Comparison of ENCODE assay signal across 8 cellular contexts in genomic region chr10:100826661-100826982, GRCh38.
A peak's percentile ranks its signal among the peaks of the same experiment; 100 is the strongest.
DNase-seq lines count a peak whose midpoint lies in the region; ATAC-seq and TF ChIP-seq lines count a peak whose summit lies in the region.

No MANE protein-coding gene starts in this region.

- no peaks in the 10 kb centered on the region for H3F3A ChIP-seq in OCI-LY1 (ENCODE audit: insufficient read depth, low read length)

- CTCF ChIA-PET in CD4-positive, alpha-beta T cell (lab: Charles Lee) = no interaction called here

- peak overlapping the region; percentile 25 for H3K18ac ChIP-seq in neuronal stem cell (ENCODE audit: low read length)

- peaks cover 42% of the 10 kb centered on the region for H3K4me1 Mint-ChIP-seq in CD4-positive, alpha-beta T cell (ENCODE audit: low read depth)

- H3K23ac ChIP-seq in neuronal stem cell (ENCODE audit: low read depth, low read length, poor library complexity) = no peak overlapping the region

- no peaks in the 10 kb centered on the region for H3K79me2 ChIP-seq in OCI-LY1 (ENCODE audit: insufficient read depth, low read length)

- no peak overlapping the region for H3K27ac ChIP-seq in CD4-positive, alpha-beta T cell (ENCODE audit: low read depth, low read length)
- H3K27ac ChIP-seq in OCI-LY1 (ENCODE audit: low read depth, low read length, poor library complexity, severe bottlenecking) (no peak overlapping the region), neuronal stem cell (replicated peaks; ENCODE audit: low read length) (no peak overlapping the region)

- H3K9ac ChIP-seq in OCI-LY1 (ENCODE audit: low read length) = no peak overlapping the region
- H3K9ac ChIP-seq in neuronal stem cell (ENCODE audit: low read depth, low read length, poor library complexity) = peak overlapping the region; percentile 31

- H3K4me2 ChIP-seq in OCI-LY1 (ENCODE audit: low read length) (peak overlapping the region; percentile 60; the same call in 1 of the 2 replicates), neuronal stem cell (ENCODE audit: insufficient read depth, low read length, poor library complexity, severe bottlenecking) (peak overlapping the region; percentile 67)

- no peak overlapping the region for H2BK5ac ChIP-seq in neuronal stem cell (ENCODE audit: low read length)

- H3K4me3 Mint-ChIP-seq in CD4-positive, alpha-beta T cell = peak overlapping the region; percentile 59

- no peaks in the 10 kb centered on the region for H3K9me3 ChIP-seq in CD4-positive, alpha-beta T cell (ENCODE audit: control insufficient read depth, low read length)
- H3K9me3 ChIP-seq in OCI-LY1 (ENCODE audit: low read length) (no peaks in the 10 kb centered on the region), neuronal stem cell (replicated peaks in 1 of 2; ENCODE audit: control insufficient read depth in 2 of 2, insufficient read depth in 1 of 2, low read depth in 1 of 2, low read length in 2 of 2) (peaks cover 0 to 2% of the 10 kb centered on the region in 2 donors)

- no peak overlapping the region for H2BK12ac ChIP-seq in neuronal stem cell (ENCODE audit: low read length)

- no peaks in the 10 kb centered on the region for H3K9me3 Mint-ChIP-seq in CD4-positive, alpha-beta T cell

- TF ChIP-seq CTCF in CD4-positive, alpha-beta T cell (IDR thresholded peaks at IDR 0.05) = no peak
- no peak for TF ChIP-seq CTCF in OCI-LY1 (IDR thresholded peaks at IDR 0.05; ENCODE audit: low read length)

- H3K4me1 ChIP-seq in OCI-LY1 (ENCODE audit: insufficient read depth, low read length, severe bottlenecking) (peaks cover 8% of the 10 kb centered on the region), neuronal stem cell (ENCODE audit: control insufficient read depth in 2 of 2, insufficient read depth in 1 of 2, low read depth in 1 of 2, low read length in 2 of 2) (peaks cover 9 to 11% of the 10 kb centered on the region in 2 donors)

- H3K36me3 Mint-ChIP-seq in CD4-positive, alpha-beta T cell (ENCODE audit: low read depth) = no peaks in the 10 kb centered on the region

- POLR2A ChIA-PET in CD4-positive, alpha-beta T cell (lab: Charles Lee) = no interaction called here

- peak overlapping the region; percentile 43 for H2BK15ac ChIP-seq in neuronal stem cell (ENCODE audit: low read length)

- H3K14ac ChIP-seq in neuronal stem cell (ENCODE audit: low read length) = peak overlapping the region; percentile 58

- no peaks in the 10 kb centered on the region for H4K20me1 ChIP-seq in OCI-LY1 (ENCODE audit: insufficient read depth, low read length)

- H3K4me3 ChIP-seq in OCI-LY1 (ENCODE audit: low read depth, low read length, poor library complexity, severe bottlenecking) (peak overlapping the region; percentile 57), neuronal stem cell (ENCODE audit: low read length in 2 of 2) (peak overlapping the region in 1 of 2 donors; percentile 71)

- H4K8ac ChIP-seq in neuronal stem cell (ENCODE audit: low read depth, low read length) = no peak overlapping the region

- no peak overlapping the region for H4K91ac ChIP-seq in neuronal stem cell (ENCODE audit: low read depth, low read length, poor library complexity)

- peaks cover 96% of the 10 kb centered on the region for H3K27me3 ChIP-seq in CD4-positive, alpha-beta T cell (ENCODE audit: control insufficient read depth, insufficient read depth, low read length)
- H3K27me3 ChIP-seq in OCI-LY1 (ENCODE audit: insufficient read depth, low read length) = no peaks in the 10 kb centered on the region
- peaks cover 37 to 99% (median 95%) of the 10 kb centered on the region in 3 experiments for H3K27me3 ChIP-seq in neuronal stem cell (ENCODE audit: control insufficient read depth in 3 of 3, insufficient read depth in 3 of 3, low read depth in 1 of 3, low read length in 3 of 3)

- no peak overlapping the region for H2BK120ac ChIP-seq in neuronal stem cell (ENCODE audit: low read depth, low read length)

- H3K79me1 ChIP-seq in neuronal stem cell (ENCODE audit: low read depth, low read length) = no peaks in the 10 kb centered on the region

- DNase-seq in CD4-positive, alpha-beta T cell = no peak
- DNase-seq in cardiac septum (ENCODE audit: low spot score) = peak; percentile 64
- no peak for DNase-seq in neuronal stem cell (ENCODE audit: low spot score)
- no peak for DNase-seq in NCI-H2196 (lab: John Stamatoyannopoulos, UW; ENCODE audit: unreplicated experiment)
- DNase-seq in NCI-H510A treated with DMSO at 0.1 percent for 48 hours (lab: John Stamatoyannopoulos, UW) = no peak

- H3K9me2 ChIP-seq in OCI-LY1 (ENCODE audit: low read depth, low read length) = no peaks in the 10 kb centered on the region

- peak overlapping the region; percentile 29 for H2AK5ac ChIP-seq in neuronal stem cell (ENCODE audit: low read depth, low read length)

- no CpG with 5 or more reads among the region's 41 CpGs for WGBS in neuronal stem cell (ENCODE audit: extremely low coverage in 2 of 2, insufficient read length in 2 of 2, insufficient replicate concordance in 1 of 2), 2 donors

- H3K27me3 Mint-ChIP-seq in CD4-positive, alpha-beta T cell = peaks cover 68% of the 10 kb centered on the region

- H2AFZ ChIP-seq in OCI-LY1 (ENCODE audit: low read length) (no peak overlapping the region), neuronal stem cell (ENCODE audit: low read length) (peak overlapping the region; percentile 80)

- H3K4ac ChIP-seq in neuronal stem cell (ENCODE audit: low read length) = no peak overlapping the region

- no peaks in the 10 kb centered on the region for H3K36me3 ChIP-seq in OCI-LY1 (ENCODE audit: insufficient read depth, low read length)
- no peaks in the 10 kb centered on the region for H3K36me3 ChIP-seq in neuronal stem cell (replicated peaks in 1 of 2; ENCODE audit: control insufficient read depth in 2 of 2, insufficient read depth in 2 of 2, low read length in 2 of 2)

- peak; percentile 37 for ATAC-seq in CD4-positive, alpha-beta T cell (ENCODE audit: poor library complexity)
- no peak for ATAC-seq in HG02884 (IDR thresholded peaks at IDR 0.05; ENCODE audit: unreplicated experiment)
- ATAC-seq in GM18867 (IDR thresholded peaks at IDR 0.05; ENCODE audit: unreplicated experiment) = no peak

- intact Hi-C loops in CD4-positive, alpha-beta T cell (cut with DNase I, micrococcal nuclease) = loop anchor here in 1 of 2 experiments (5.0 kb wide), 1 partner anchor 264 kb away; no protein-coding TSS in a partner anchor
- intact Hi-C loops in cardiac septum (cut with DNase I) = no loop called here

- no peak overlapping the region for H3K27ac Mint-ChIP-seq in CD4-positive, alpha-beta T cell
